In genomic region chr13:112843392-112844250, GRCh38 we compare ENCODE assay signal across 21 cellular contexts.
DNase-seq lines count a peak whose midpoint lies in the region; ATAC-seq and TF ChIP-seq lines count a peak whose summit lies in the region.
"Had no signal": no experiment of that assay in that cellular context is flagged by ENCODE, and none has a peak within 500 bp of the region (broad histone marks: within the 10 kb centered on the region; RNA-seq: fewer than 3 reads in every experiment).

No MANE protein-coding gene starts in this region.

- POLR2A ChIA-PET in PC-3 (lab: Charles Lee; ENCODE audit: unreplicated experiment) = no interaction called here

- no peaks in the 10 kb centered on the region for H3K4me1 ChIP-seq in PC-3 (ENCODE audit: insufficient read depth, low read length)
- H3K4me1 ChIP-seq: adrenal gland, HAP-1 had no signal

- H3K36me3 ChIP-seq in PC-3 (ENCODE audit: low read depth, low read length) = peaks cover 10% of the 10 kb centered on the region; the same call in 1 of the 2 replicates
- H3K36me3 ChIP-seq: ovary had no signal

- H3K9me3 ChIP-seq in PC-3 (ENCODE audit: low read length) = peaks cover 6% of the 10 kb centered on the region; the same call in 1 of the 2 replicates
- H3K9me3 ChIP-seq: adrenal gland, HAP-1, ovary had no signal

- no peaks in the 10 kb centered on the region for H3F3A ChIP-seq in PC-3 (ENCODE audit: low read length, unreplicated experiment)

- H3K27ac ChIP-seq in PC-3 (ENCODE audit: low read length) = no peak overlapping the region
- H3K27ac ChIP-seq: adrenal gland, ovary had no signal

- ATAC-seq in left ventricle myocardium superior = peak; percentile 6
- ATAC-seq in Right ventricle myocardium superior (ENCODE audit: poor library complexity) = no peak
- ATAC-seq in left lobe of liver = peak; percentile 38
- no peak for ATAC-seq in GM18517 (IDR thresholded peaks at IDR 0.05; ENCODE audit: unreplicated experiment)
- ATAC-seq in PC-3 = no peak
- no peak for ATAC-seq in HG02981 (IDR thresholded peaks at IDR 0.05; ENCODE audit: unreplicated experiment)
- ATAC-seq: naive thymus-derived CD8-positive, alpha-beta T cell had no signal

- intact Hi-C loops in left ventricle myocardium superior (cut with micrococcal nuclease) = no loop called here
- intact Hi-C loops in Right ventricle myocardium superior (cut with DNase I) = no loop called here
- intact Hi-C loops in PC-3 (cut with micrococcal nuclease) = no loop called here

- no peaks in the 10 kb centered on the region for H4K20me1 ChIP-seq in PC-3 (ENCODE audit: low read length)

- no peak overlapping the region for H3K9ac ChIP-seq in PC-3 (ENCODE audit: low read length)

- CTCF ChIA-PET in PC-3 (lab: Charles Lee) = no interaction called here

- no peak overlapping the region for H3K4me2 ChIP-seq in PC-3 (ENCODE audit: low read length)

- H3K79me2 ChIP-seq in PC-3 (ENCODE audit: low read length) = no peaks in the 10 kb centered on the region

- TF ChIP-seq CTCF in PC-3 (conservative IDR thresholded peaks at IDR 0.05; ENCODE audit: low read depth, low read length) = no peak

- no peaks in the 10 kb centered on the region for H3K9me2 ChIP-seq in PC-3 (replicated peaks; ENCODE audit: low read length)

- H3K27me3 ChIP-seq in PC-3 (ENCODE audit: low read length) = no peaks in the 10 kb centered on the region
- H3K27me3 ChIP-seq: adrenal gland, ovary, tibial artery had no signal

- H2AFZ ChIP-seq in PC-3 (ENCODE audit: low read length) = no peak overlapping the region

- H3K4me3 ChIP-seq in PC-3 (ENCODE audit: low read length) = no peak overlapping the region
- H3K4me3 ChIP-seq: adrenal gland, HAP-1, tibial artery had no signal

- DNase-seq in left ventricle myocardium superior = no peak
- no peak for DNase-seq in Right ventricle myocardium superior
- no peak for DNase-seq in left lobe of liver (ENCODE audit: low spot score)
- peak; percentile 32 for DNase-seq in retina
- no peak for DNase-seq in PC-3
- DNase-seq in NCI-H146 treated with DMSO at 0.1 percent for 48 hours (lab: John Stamatoyannopoulos, UW; ENCODE audit: unreplicated experiment) = no peak
- DNase-seq: activated naive CD4-positive, alpha-beta T cell treated with Interleukin-2 at 50 U/mL for 16 hours; adrenal gland; CD8-positive, alpha-beta memory T cell; foreskin fibroblast; NCI-H1092 treated with DMSO at 0.1 percent for 48 hours; NCI-H1930; NCI-H524; SHP77; stimulated activated CD4-positive, alpha-beta T cell treated with anti-CD3 and anti-CD28 coated beads, Interleukin-15, amount 100 ng/mL, for 24 hours; tibial artery had no signal

- BruUV-seq in PC-3 (replicated peaks; lab: Mats Ljungman, UMichigan) = no TSS peak

Comparison
In these comparisons a context has a peak if more than half of its experiments do, and no peak if none do; other contexts are left out.
1. ATAC-seq: peak in left ventricle myocardium superior (single experiment) and left lobe of liver (single experiment); none in Right ventricle myocardium superior (single experiment), GM18517 (single experiment), PC-3 (single experiment) and HG02981 (single experiment).